1 cellular context compared by ENCODE assay signal in genomic region chr3:149813367-149814281, GRCh38.
TF ChIP-seq lines count a peak whose summit lies in the region.

No MANE protein-coding gene starts in this region.

TF ChIP-seq in K562, 482 proteins besides CTCF, POLR2A, EP300 and RAD21 (continued from another document):
- TF ChIP-seq ZNF518B (CRISPR knock-in tag; IDR thresholded peaks at IDR 0.05) (no peak), NFE2 (IDR thresholded peaks at IDR 0.05; ENCODE audit: low read depth) (peak; percentile 60; the same call in 1 of the 2 replicates), NCOA4 (IDR thresholded peaks at IDR 0.05; ENCODE audit: partially characterized antibody) (no peak), ZBTB8A (IDR thresholded peaks at IDR 0.05; ENCODE audit: partially characterized antibody) (no peak), MCM5 (IDR thresholded peaks at IDR 0.05; ENCODE audit: low read depth) (no peak), HMGN3 (IDR thresholded peaks at IDR 0.05; ENCODE audit: borderline replicate concordance, extremely low read depth, insufficient read length, low read depth, low read length) (peak; percentile 9), PKNOX1 (IDR thresholded peaks at IDR 0.05) (no peak), FOXA1 (IDR thresholded peaks at IDR 0.05; ENCODE audit: borderline replicate concordance) (0 out of 2 replicates have a peak, but pooled peaks have one; percentile 15), RBFOX2 (IDR thresholded peaks at IDR 0.05; ENCODE audit: low read depth, low read length) (peak; percentile 57), THRA (IDR thresholded peaks at IDR 0.05) (no peak), NCOA2 (IDR thresholded peaks at IDR 0.05; ENCODE audit: partially characterized antibody in 2 of 2) (no peak), TAF9B (IDR thresholded peaks at IDR 0.05; ENCODE audit: partially characterized antibody) (no peak), RBM15 (IDR thresholded peaks at IDR 0.05; ENCODE audit: insufficient read depth, low read length) (no peak), RBM22 (IDR thresholded peaks at IDR 0.05; ENCODE audit: low read depth, low read length, poor library complexity, severe bottlenecking) (no peak), FOXJ2 (tag; IDR thresholded peaks at IDR 0.05) (0 out of 2 replicates have a peak, but pooled peaks have one; percentile 24), ZNF592 (IDR thresholded peaks at IDR 0.05) (no peak), ZBTB26 (CRISPR knock-in tag; IDR thresholded peaks at IDR 0.05) (no peak), CAMTA2 (CRISPR knock-in tag; conservative IDR thresholded peaks at IDR 0.05) (no peak), ZNF395 (CRISPR knock-in tag; IDR thresholded peaks at IDR 0.05) (0 out of 2 replicates have a peak, but pooled peaks have one; percentile 43), CHD4 (IDR thresholded peaks at IDR 0.05; ENCODE audit: insufficient read depth, insufficient replicate concordance, low read depth, low read length, poor library complexity, severe bottlenecking) (no peak), MTA2 (IDR thresholded peaks at IDR 0.05; ENCODE audit: low read depth) (no peak), FOXK2 (conservative IDR thresholded peaks at IDR 0.05 in 1 of 2, IDR thresholded peaks at IDR 0.05 in 1 of 2; ENCODE audit: low read depth in 2 of 2) (0 out of 4 replicates have a peak, but pooled peaks of 1 of the 2 experiments have one; percentile 31), KAT2B (IDR thresholded peaks at IDR 0.05; ENCODE audit: low read depth, low read length) (no peak), CTBP1 (IDR thresholded peaks at IDR 0.05; ENCODE audit: borderline replicate concordance) (peak; percentile 45; the same call in 1 of the 2 replicates), PHF21A (IDR thresholded peaks at IDR 0.05; ENCODE audit: borderline replicate concordance, low read depth) (0 out of 2 replicates have a peak, but pooled peaks have one; percentile 13), ZNF316 (IDR thresholded peaks at IDR 0.05) (0 out of 2 replicates have a peak, but pooled peaks have one; percentile 10), ARID4B (CRISPR knock-in tag; IDR thresholded peaks at IDR 0.05) (0 out of 2 replicates have a peak, but pooled peaks have one; percentile 22), CEBPG (CRISPR knock-in tag; IDR thresholded peaks at IDR 0.05) (no peak), CEBPG (tag; conservative IDR thresholded peaks at IDR 0.05 in 1 of 2, IDR thresholded peaks at IDR 0.05 in 1 of 2) (peak in 1 of 2 experiments; percentile 53; a peak in 1 of 4 replicates), E2F4 (CRISPR knock-in tag; IDR thresholded peaks at IDR 0.05; ENCODE audit: low read depth) (no peak), KDM4B (IDR thresholded peaks at IDR 0.05; ENCODE audit: borderline replicate concordance in 2 of 2, low read depth in 1 of 2) (no peak), HDAC2 (IDR thresholded peaks at IDR 0.05) (0 out of 2 replicates have a peak, but pooled peaks have one; percentile 35)
